1 cellular context compared by ENCODE assay signal in genomic region chr14:23071244-23071974, GRCh38.
TF ChIP-seq lines count a peak whose summit lies in the region.

No MANE protein-coding gene starts in this region.

TF ChIP-seq in IMR-90, 13 proteins besides CTCF, POLR2A, EP300 and RAD21:
- TF ChIP-seq MAZ (IDR thresholded peaks at IDR 0.05; ENCODE audit: borderline replicate concordance, low read depth, low read length) (peak; percentile 92; the same call in 1 of the 2 replicates), CHD1 (IDR thresholded peaks at IDR 0.05; ENCODE audit: low read depth, low read length) (peak; percentile 84; the same call in 1 of the 2 replicates), NFE2L2 (IDR thresholded peaks at IDR 0.05; ENCODE audit: low read depth, low read length) (no peak)
